ENCODE assay signal across 29 cellular contexts in genomic region chr10:89458760-89459159, GRCh38. TPM values are rescaled to one million over a fixed set of nuclear protein-coding genes. Genes with fewer than 3 reads are reported as not detected.
DNase-seq lines count a peak whose midpoint lies in the region; ATAC-seq, FAIRE-seq and TF ChIP-seq lines count a peak whose summit lies in the region.
"Had no signal": no experiment of that assay in that cellular context is flagged by ENCODE, and none has a peak within 500 bp of the region (broad histone marks: within the 10 kb centered on the region; RNA-seq: fewer than 3 reads in every experiment).

No MANE protein-coding gene starts in this region.

- in situ Hi-C loops in IMR-90 (cut with MboI; ENCODE audit: low sequenced_read_pairs): no loop called here

- ATAC-seq in A549: no peak
- peak; percentile 77 for ATAC-seq in IMR-90 (ENCODE audit: low read depth)
- peak; percentile 26 to 65 for ATAC-seq in lower lobe of right lung
- no peak for ATAC-seq in stimulated activated naive CD8-positive, alpha-beta T cell treated with anti-CD3 and anti-CD28 coated beads, Interleukin-15, amount 100 ng/mL, for 72 hours
- no peak for ATAC-seq in GM19035 (IDR thresholded peaks at IDR 0.05; ENCODE audit: unreplicated experiment)
- ATAC-seq: K562, WTC11 had no signal

- H3K9me3 Mint-ChIP-seq in chondrocyte (ENCODE audit: low read depth): no peaks in the 10 kb centered on the region
- H3K9me3 Mint-ChIP-seq in stimulated activated naive CD8-positive, alpha-beta T cell treated with anti-CD3 and anti-CD28 coated beads, Interleukin-15, amount 100 ng/mL, for 72 hours: no peaks in the 10 kb centered on the region
- H3K9me3 Mint-ChIP-seq: activated naive CD8-positive, alpha-beta T cell treated with anti-CD3 and anti-CD28 coated beads, Interleukin-2, amount 10 ng/mL, durations not matched to agents 7 days and 5 days; endodermal cell; stimulated activated naive CD8-positive, alpha-beta T cell treated with anti-CD3 and anti-CD28 coated beads, Interleukin-15, Interleukin-2, amounts not matched to agents 100 ng/mL and 50 ng/mL, for 24 hours; WTC11 had no signal

- H3K9me1 ChIP-seq in IMR-90 (ENCODE audit: insufficient read depth, low read length): 0 out of 2 replicates have a peak, but pooled peaks cover 1% of the 10 kb centered on the region

- no peaks in the 10 kb centered on the region for H3K9me3 ChIP-seq in A549
- H3K9me3 ChIP-seq in IMR-90 (ENCODE audit: control insufficient read depth, insufficient read depth, low read length): no peaks in the 10 kb centered on the region
- no peaks in the 10 kb centered on the region for H3K9me3 ChIP-seq in lower lobe of right lung
- H3K9me3 ChIP-seq: heart right ventricle, neutrophil, spleen, tibial artery had no signal

- no peak for DNase-seq in A549 (ENCODE audit: low read depth in 1 of 2, low spot score in 1 of 2)
- peak; percentile 25 for DNase-seq in IMR-90
- no peak for DNase-seq in chondrocyte (ENCODE audit: low spot score)
- DNase-seq in lower lobe of right lung: no peak
- no peak for DNase-seq in stimulated activated naive CD8-positive, alpha-beta T cell treated with anti-CD3 and anti-CD28 coated beads, Interleukin-15, amount 100 ng/mL, for 72 hours
- DNase-seq in C1 segment of cervical spinal cord (lab: John Stamatoyannopoulos, UW): no peak
- DNase-seq in activated CD4-positive, alpha-beta T cell treated with anti-CD3 and anti-CD28 coated beads for 4 hours: no peak
- DNase-seq: activated CD4-positive, alpha-beta T cell treated with anti-CD3 and anti-CD28 coated beads, Interleukin-2, amount 50 U/mL, for 48 hours; activated CD8-positive, alpha-beta memory T cell treated with anti-CD3 and anti-CD28 coated beads, Interleukin-2, amount 50 U/mL, for 48 hours; activated naive CD8-positive, alpha-beta T cell treated with anti-CD3 and anti-CD28 coated beads, Interleukin-2, amount 10 ng/mL, durations not matched to agents 7 days and 5 days; endodermal cell; heart right ventricle; NCI-H1436 treated with DMSO at 0.1 percent for 48 hours; NCI-H524 treated with DMSO at 0.1 percent for 48 hours; spleen; stimulated activated CD4-positive, alpha-beta T cell treated with anti-CD3 and anti-CD28 coated beads, Interleukin-4, amount 100 ng/mL, for 24 hours; T1000; tibial artery had no signal

- H3K4me2 ChIP-seq in A549: peak overlapping the region; percentile 56
- peak overlapping the region; percentile 75 for H3K4me2 ChIP-seq in IMR-90 (ENCODE audit: low read depth, low read length)

- peak overlapping the region; percentile 30; the same call in 1 of the 2 replicates for H4K5ac ChIP-seq in IMR-90 (ENCODE audit: low read depth, low read length)

- no peak for TF ChIP-seq POLR2A in A549 (IDR thresholded peaks at IDR 0.05; ENCODE audit: low read length)
- no peak for TF ChIP-seq POLR2A in IMR-90 (IDR thresholded peaks at IDR 0.05; ENCODE audit: low read depth, low read length)

- 0 out of 3 replicates have a peak overlapping the region, but pooled peaks have one; percentile 23 for H2BK15ac ChIP-seq in IMR-90 (ENCODE audit: low read depth, low read length)

- peak overlapping the region; percentile 92 for H2BK5ac ChIP-seq in IMR-90 (ENCODE audit: low read depth, low read length, poor library complexity, severe bottlenecking)

- no TSS peak for BruUV-seq in IMR-90 (replicated peaks; lab: Mats Ljungman, UMichigan)

- H4K20me1 ChIP-seq in IMR-90 (ENCODE audit: insufficient read depth, low read length): no peaks in the 10 kb centered on the region

- no peaks in the 10 kb centered on the region for H3K79me1 ChIP-seq in IMR-90 (ENCODE audit: low read depth in 1 of 2, low read length in 2 of 2)

- peak overlapping the region; percentile 49 for H3K27ac Mint-ChIP-seq in chondrocyte (ENCODE audit: unreplicated experiment)
- no peak overlapping the region for H3K27ac Mint-ChIP-seq in stimulated activated naive CD8-positive, alpha-beta T cell treated with anti-CD3 and anti-CD28 coated beads, Interleukin-15, amount 100 ng/mL, for 72 hours
- H3K27ac Mint-ChIP-seq: activated naive CD8-positive, alpha-beta T cell treated with anti-CD3 and anti-CD28 coated beads, Interleukin-2, amount 10 ng/mL, durations not matched to agents 7 days and 5 days; CD14-positive monocyte; endodermal cell; stimulated activated naive CD8-positive, alpha-beta T cell treated with anti-CD3 and anti-CD28 coated beads, Interleukin-15, Interleukin-2, amounts not matched to agents 100 ng/mL and 50 ng/mL, for 24 hours; WTC11 had no signal

- peak overlapping the region; percentile 38; the same call in 1 of the 2 replicates for H3K14ac ChIP-seq in IMR-90 (replicated peaks; ENCODE audit: low read depth, low read length)

- no peak overlapping the region for H2AFZ ChIP-seq in IMR-90 (replicated peaks; ENCODE audit: low read length, poor library complexity)

- TF ChIP-seq RAD21 in A549 (conservative IDR thresholded peaks at IDR 0.05 in 1 of 2, IDR thresholded peaks at IDR 0.05 in 1 of 2) (no peak), IMR-90 (IDR thresholded peaks at IDR 0.05; ENCODE audit: low read length) (no peak)

- POLR2A ChIA-PET in A549 (lab: Yijun Ruan, JAX) (no interaction called here), IMR-90 (lab: Charles Lee; ENCODE audit: unreplicated experiment) (no interaction called here)

- H3K56ac ChIP-seq in IMR-90 (ENCODE audit: extremely low read depth, insufficient read depth, low read length): peak overlapping the region; percentile 82

- H3K4me3 Mint-ChIP-seq in chondrocyte (ENCODE audit: unreplicated experiment): no peak overlapping the region
- no peak overlapping the region for H3K4me3 Mint-ChIP-seq in stimulated activated naive CD8-positive, alpha-beta T cell treated with anti-CD3 and anti-CD28 coated beads, Interleukin-15, amount 100 ng/mL, for 72 hours
- H3K4me3 Mint-ChIP-seq: activated naive CD8-positive, alpha-beta T cell treated with anti-CD3 and anti-CD28 coated beads, Interleukin-2, amount 10 ng/mL, durations not matched to agents 7 days and 5 days; CD14-positive monocyte; endodermal cell; stimulated activated naive CD8-positive, alpha-beta T cell treated with anti-CD3 and anti-CD28 coated beads, Interleukin-15, Interleukin-2, amounts not matched to agents 100 ng/mL and 50 ng/mL, for 24 hours; WTC11 had no signal

- H2AK5ac ChIP-seq in IMR-90 (ENCODE audit: low read depth, low read length): no peak overlapping the region

- no peak for FAIRE-seq in A549 (lab: Jason Lieb, UNC)
- FAIRE-seq: D721Med, K562 had no signal

- peak overlapping the region; percentile 60 for H4K91ac ChIP-seq in IMR-90 (ENCODE audit: insufficient read depth, low read depth, low read length)

- no peaks in the 10 kb centered on the region for H3K27me3 Mint-ChIP-seq in chondrocyte (ENCODE audit: low read depth)
- peaks cover 12% of the 10 kb centered on the region for H3K27me3 Mint-ChIP-seq in stimulated activated naive CD8-positive, alpha-beta T cell treated with anti-CD3 and anti-CD28 coated beads, Interleukin-15, amount 100 ng/mL, for 72 hours

- peak overlapping the region; percentile 88 for H2BK120ac ChIP-seq in IMR-90 (ENCODE audit: low read depth, low read length)

- H2AK9ac ChIP-seq in IMR-90 (replicated peaks; ENCODE audit: low read depth, low read length, poor library complexity): no peak overlapping the region

- no peak for TF ChIP-seq CTCF in A549 (IDR thresholded peaks at IDR 0.05)
- TF ChIP-seq CTCF in IMR-90 (conservative IDR thresholded peaks at IDR 0.05; ENCODE audit: low read depth, low read length): no peak
- no peak for TF ChIP-seq CTCF in chondrocyte (IDR thresholded peaks at IDR 0.05)
- no peak for TF ChIP-seq CTCF in lower lobe of right lung (IDR thresholded peaks at IDR 0.05)

- peaks cover 22% of the 10 kb centered on the region for H3K4me1 Mint-ChIP-seq in chondrocyte (ENCODE audit: low read depth)
- no peaks in the 10 kb centered on the region for H3K4me1 Mint-ChIP-seq in stimulated activated naive CD8-positive, alpha-beta T cell treated with anti-CD3 and anti-CD28 coated beads, Interleukin-15, amount 100 ng/mL, for 72 hours
- H3K4me1 Mint-ChIP-seq: activated naive CD8-positive, alpha-beta T cell treated with anti-CD3 and anti-CD28 coated beads, Interleukin-2, amount 10 ng/mL, durations not matched to agents 7 days and 5 days; WTC11 had no signal

- H3K4ac ChIP-seq in IMR-90 (ENCODE audit: low read depth, low read length): peak overlapping the region; percentile 62; the same call in 1 of the 2 replicates

- CTCF ChIA-PET in A549 (lab: Yijun Ruan, JAX) (interaction anchor here (0.6 to 0.7 kb wide), 2 partner anchors 15 to 206 kb away, joined by 3 read pairs; no protein-coding TSS in a partner anchor), IMR-90 (lab: Yijun Ruan, JAX) (no interaction called here)

- TF ChIP-seq EP300 in A549 (IDR thresholded peaks at IDR 0.05): no peak

- 89% methylated on average over 1 of the region's 1 CpG for WGBS in A549 (ENCODE audit: missing lambda C conversion rate)
- 20% methylated on average over 1 of the region's 1 CpG; no CpG with 5 or more reads in 1 of the 2 experiments for WGBS in IMR-90 (ENCODE audit: extremely low coverage in 2 of 2, insufficient read length in 1 of 2), 2 experiments

- no peaks in the 10 kb centered on the region for H3K36me3 Mint-ChIP-seq in chondrocyte (ENCODE audit: low read depth)
- H3K36me3 Mint-ChIP-seq: activated naive CD8-positive, alpha-beta T cell treated with anti-CD3 and anti-CD28 coated beads, Interleukin-2, amount 10 ng/mL, durations not matched to agents 7 days and 5 days; CD14-positive monocyte; WTC11 had no signal

- H3K4me3 ChIP-seq in A549 (no peak overlapping the region), IMR-90 (ENCODE audit: insufficient read depth, low read depth, low read length) (no peak overlapping the region), lower lobe of right lung (no peak overlapping the region)
- H3K4me3 ChIP-seq: coronary artery, heart right ventricle, K562, lung, spleen, tibial artery had no signal

- H3K27me3 ChIP-seq in IMR-90 (ENCODE audit: control insufficient read depth, insufficient read depth, low read length) (no peaks in the 10 kb centered on the region), lower lobe of right lung (ENCODE audit: low read depth) (no peaks in the 10 kb centered on the region)
- H3K27me3 ChIP-seq: brain microvascular endothelial cell, heart right ventricle, spleen, tibial artery had no signal

- intact Hi-C loops in IMR-90 (cut with micrococcal nuclease) (no loop called here), lower lobe of right lung (cut with DNase I) (no loop called here)

- peak overlapping the region; percentile 15 to 85; a peak in 3 of 4 replicates for H4K8ac ChIP-seq in IMR-90 (ENCODE audit: low read depth in 2 of 2, low read length in 2 of 2)

- H3K23ac ChIP-seq in IMR-90 (ENCODE audit: low read depth, low read length): peak overlapping the region; percentile 41; the same call in 1 of the 2 replicates

- H3K18ac ChIP-seq in IMR-90 (ENCODE audit: low read depth, low read length): peak overlapping the region; percentile 81; the same call in 1 of the 2 replicates

- dilution Hi-C loops in IMR-90 (cut with HindIII; ENCODE audit: low sequenced_read_pairs, unreplicated experiment): no loop called here

- peaks cover 11% of the 10 kb centered on the region for H3K4me1 ChIP-seq in A549
- peaks cover 6% of the 10 kb centered on the region; the same call in 1 of the 2 replicates for H3K4me1 ChIP-seq in IMR-90 (ENCODE audit: control insufficient read depth, insufficient read depth, low read length)
- H3K4me1 ChIP-seq in lower lobe of right lung: peaks cover 25% of the 10 kb centered on the region
- H3K4me1 ChIP-seq: spleen had no signal

- 0 out of 6 replicates have a peak overlapping the region, but pooled peaks of 1 of the 2 experiments have one; percentile 4 for H3K27ac ChIP-seq in A549
- H3K27ac ChIP-seq in IMR-90 (ENCODE audit: insufficient read depth, low read length): peak overlapping the region; percentile 78; the same call in 1 of the 2 replicates
- H3K27ac ChIP-seq in lower lobe of right lung: no peak overlapping the region
- H3K27ac ChIP-seq: brain microvascular endothelial cell, coronary artery, neutrophil, RWPE1, spleen, tibial artery had no signal

- H3K36me3 ChIP-seq in IMR-90 (ENCODE audit: control insufficient read depth, insufficient read depth, low read length) (no peaks in the 10 kb centered on the region), lower lobe of right lung (no peaks in the 10 kb centered on the region)
- H3K36me3 ChIP-seq: brain microvascular endothelial cell, heart right ventricle, neutrophil, spleen, tibial artery had no signal

- no peak overlapping the region for H3K9ac ChIP-seq in IMR-90 (ENCODE audit: low read depth, low read length)

- H2BK20ac ChIP-seq in IMR-90 (ENCODE audit: low read depth, low read length): peak overlapping the region; percentile 87; the same call in 1 of the 2 replicates

RNA-seq across cellular contexts. Expression of gene IFIT5, which starts 44.4 kb away (rescaled TPM):
- polyA plus RNA-seq in A549 (2011; rRNA removed) (10.1 and 11.5 TPM in 2 replicates), A549 (2017; fragmentation: RNase III; extraction: RNeasy Plus Mini Kit Qiagen cat#74134 plus additional on column Dnase treatment) (7.8 to 8.0 TPM (median 7.9 TPM) in 3 replicates), IMR-90 (2012; rRNA removed) (3.9 and 5.2 TPM in 2 replicates)
- 2.0 and 2.1 TPM in 2 replicates for polyA plus RNA-seq in A549 (2012; cell fraction: cytosol; rRNA removed)
- 0.95 and 1.3 TPM in 2 replicates for polyA plus RNA-seq in A549 (2012; cell fraction: nucleus; rRNA removed)
- 4.1 and 4.8 TPM in 2 replicates for polyA minus RNA-seq in A549 (2011; rRNA and poly(A)+ RNA removed)
- total RNA-seq in IMR-90 (2012; rRNA removed) (18.1 and 21.7 TPM in 2 replicates), chondrocyte (12.8 to 13.7 TPM (median 13.0 TPM) in 3 replicates), lower lobe of right lung (25.3 TPM)
- 1.2 and 1.7 TPM in 2 replicates for polyA plus RNA-seq in IMR-90 (2012; cell fraction: cytosol; rRNA removed)
- polyA plus RNA-seq in IMR-90 (2012; cell fraction: nucleus; rRNA removed; ENCODE audit: low replicate concordance): 0.24 and 1.7 TPM in 2 replicates

Comparison
In these comparisons a context has a peak if more than half of its experiments do, and no peak if none do; other contexts are left out.
1. ATAC-seq: peak in IMR-90 (single experiment) and lower lobe of right lung (2 of 2); none in A549 (0 of 2), stimulated activated naive CD8-positive, alpha-beta T cell treated with anti-CD3 and anti-CD28 coated beads, Interleukin-15, amount 100 ng/mL, for 72 hours (single experiment) and GM19035 (single experiment).